8 cellular contexts compared by ENCODE assay signal in the genomic region with DNA sequence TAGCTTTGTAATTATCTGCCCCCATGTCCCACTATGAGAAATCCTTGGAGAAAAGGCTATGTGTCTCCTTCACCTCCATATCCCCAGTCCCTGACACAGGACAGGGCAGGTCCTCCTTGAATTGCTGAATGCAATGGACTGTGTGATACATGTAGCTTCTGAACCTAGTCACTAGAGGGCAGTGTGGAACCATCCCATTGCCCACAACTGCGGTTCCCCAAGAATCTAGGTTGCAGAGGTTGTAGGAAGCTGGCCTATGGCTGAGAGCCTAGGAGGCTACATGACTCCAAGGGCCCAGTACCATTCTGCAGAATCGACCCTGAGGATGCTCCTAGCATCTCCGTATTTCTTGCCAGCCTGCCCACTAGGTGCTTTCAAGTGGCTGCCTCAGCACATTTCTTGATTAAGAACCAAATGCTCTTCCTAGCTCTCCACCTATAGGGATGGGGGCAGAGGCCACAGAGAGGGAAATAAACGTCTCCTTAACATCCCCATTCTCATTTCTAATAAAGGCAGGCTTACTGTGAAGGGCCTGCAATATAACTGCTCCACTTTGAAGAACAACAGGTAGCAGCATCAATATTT.
A peak's percentile ranks its signal among the peaks of the same experiment; 100 is the strongest.
DNase-seq lines count a peak whose midpoint lies in the region; ATAC-seq lines count a peak whose summit lies in the region.

No MANE protein-coding gene starts in this region.

- H3K27me3 Mint-ChIP-seq in stimulated activated memory B cell treated with anti-CD40 and anti-IgM and Interleukin-4, amounts not matched to agents 10 μg/mL and 1 μg/mL and 100 μg/mL, for 72 hours = no peaks in the 10 kb centered on the region

- DNase-seq in COLO668 (lab: John Stamatoyannopoulos, UW; ENCODE audit: unreplicated experiment) (peak; percentile 50), NCI-H345 treated with DMSO at 0.1 percent for 48 hours (lab: John Stamatoyannopoulos, UW; ENCODE audit: unreplicated experiment) (peak; percentile 83), dermis microvascular lymphatic vessel endothelial cell (ENCODE audit: low read depth in 2 of 2) (peak; percentile 43 to 55), lung microvascular endothelial cell (ENCODE audit: low read depth in 2 of 2) (peak; percentile 63 to 68)
- peak; percentile 46 for DNase-seq in activated CD4-positive, CD25-positive, alpha-beta regulatory T cell treated with anti-CD3 and anti-CD28 coated beads, Interleukin-2, amount 50 U/mL, for 72 hours

- H3K9me3 Mint-ChIP-seq in stimulated activated memory B cell treated with anti-CD40 and anti-IgM and Interleukin-4, amounts not matched to agents 10 μg/mL and 1 μg/mL and 100 μg/mL, for 72 hours = no peaks in the 10 kb centered on the region

- ATAC-seq in GM19351 (IDR thresholded peaks at IDR 0.05; ENCODE audit: unreplicated experiment) (peak; percentile 98), HG03342 (IDR thresholded peaks at IDR 0.05; ENCODE audit: unreplicated experiment) (peak; percentile 94)
- ATAC-seq in stimulated activated memory B cell treated with anti-CD40 and anti-IgM and Interleukin-4, amounts not matched to agents 10 μg/mL and 1 μg/mL and 100 μg/mL, for 72 hours = peak; percentile 74

- no peak overlapping the region for H3K27ac Mint-ChIP-seq in stimulated activated memory B cell treated with anti-CD40 and anti-IgM and Interleukin-4, amounts not matched to agents 10 μg/mL and 1 μg/mL and 100 μg/mL, for 72 hours

- no peak overlapping the region for H3K4me3 Mint-ChIP-seq in stimulated activated memory B cell treated with anti-CD40 and anti-IgM and Interleukin-4, amounts not matched to agents 10 μg/mL and 1 μg/mL and 100 μg/mL, for 72 hours

- no peaks in the 10 kb centered on the region for H3K4me1 Mint-ChIP-seq in stimulated activated memory B cell treated with anti-CD40 and anti-IgM and Interleukin-4, amounts not matched to agents 10 μg/mL and 1 μg/mL and 100 μg/mL, for 72 hours

- no peaks in the 10 kb centered on the region for H3K36me3 Mint-ChIP-seq in stimulated activated memory B cell treated with anti-CD40 and anti-IgM and Interleukin-4, amounts not matched to agents 10 μg/mL and 1 μg/mL and 100 μg/mL, for 72 hours

Comparison
In these comparisons a context has a peak if more than half of its experiments do, and no peak if none do; other contexts are left out.
1. Peak in every context shown above with its lines: DNase-seq and ATAC-seq.